In genomic region chr10:69181433-69181832, GRCh38 we compare ENCODE assay signal across 1 cellular context.
TF ChIP-seq lines count a peak whose summit lies in the region.

No MANE protein-coding gene starts in this region.

TF ChIP-seq in endothelial cell of umbilical vein, 7 proteins besides CTCF, POLR2A, EP300 and RAD21:
- TF ChIP-seq JUN (IDR thresholded peaks at IDR 0.05; ENCODE audit: borderline replicate concordance, insufficient read depth, insufficient read length, low read depth) (no peak), GATA2 (IDR thresholded peaks at IDR 0.05; ENCODE audit: insufficient read depth, insufficient read length, low read depth, low read length) (no peak), POLR2AphosphoS5 (IDR thresholded peaks at IDR 0.05; ENCODE audit: insufficient read depth, low read depth, low read length) (no peak), MYC (IDR thresholded peaks at IDR 0.05; ENCODE audit: low read depth, low read length) (no peak), MAX (IDR thresholded peaks at IDR 0.05; ENCODE audit: insufficient read depth, insufficient read length) (no peak), EZH2 (IDR thresholded peaks at IDR 0.05; ENCODE audit: borderline replicate concordance, low read depth, low read length, severe bottlenecking) (no peak)
TF ChIP-seq in endothelial cell of umbilical vein: peak in this region for 0.
